ENCODE assay signal across 22 cellular contexts in the genomic region with DNA sequence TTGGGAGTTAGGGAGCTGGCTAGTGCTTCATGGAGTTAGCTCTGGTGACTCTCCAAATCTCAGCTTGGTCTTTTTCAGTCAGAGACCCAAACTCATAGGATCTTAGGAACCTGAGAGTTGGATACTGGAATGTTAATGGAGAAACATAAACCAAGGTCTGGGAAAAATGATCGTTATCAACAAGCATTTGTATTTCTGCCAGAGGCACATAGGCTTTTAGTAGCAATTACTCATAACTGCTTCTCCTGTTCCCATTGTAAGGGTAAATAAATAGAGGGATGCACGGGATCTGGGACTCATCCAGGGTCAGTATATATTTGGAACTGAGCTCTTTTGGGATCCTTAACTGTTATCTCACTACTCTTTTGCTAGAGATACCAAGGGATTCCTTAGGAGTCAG. TPM values are rescaled to one million over a fixed set of nuclear protein-coding genes. Genes with fewer than 3 reads are reported as not detected.
A peak's percentile ranks its signal among the peaks of the same experiment; 100 is the strongest.
DNase-seq lines count a peak whose midpoint lies in the region; ATAC-seq and TF ChIP-seq lines count a peak whose summit lies in the region.
"Had no signal": no experiment of that assay in that cellular context is flagged by ENCODE, and none has a peak within 500 bp of the region (broad histone marks: within the 10 kb centered on the region; RNA-seq: fewer than 3 reads in every experiment).

No MANE protein-coding gene starts in this region.

- H3K79me1 ChIP-seq in trophoblast cell (ENCODE audit: low read length) = peaks cover 13% of the 10 kb centered on the region

- H3K27ac ChIP-seq in breast epithelium = peak overlapping the region; percentile 41 to 63
- no peak overlapping the region for H3K27ac ChIP-seq in mammary epithelial cell (ENCODE audit: insufficient read depth, low read depth, low read length)
- H3K27ac ChIP-seq in MM.1S (ENCODE audit: low read length) = no peak overlapping the region
- H3K27ac ChIP-seq in trophoblast cell (ENCODE audit: low read depth, low read length) = peak overlapping the region; percentile 81
- H3K27ac ChIP-seq: 22Rv1, A549, GM23248 had no signal

- H3K36me3 ChIP-seq in breast epithelium = no peaks in the 10 kb centered on the region
- no peaks in the 10 kb centered on the region for H3K36me3 ChIP-seq in mammary epithelial cell (ENCODE audit: insufficient read depth, low read length)
- peaks cover 17% of the 10 kb centered on the region; the same call in 1 of the 2 replicates for H3K36me3 ChIP-seq in MM.1S (replicated peaks; ENCODE audit: insufficient read depth, low read length)
- H3K36me3 ChIP-seq in trophoblast cell (ENCODE audit: control insufficient read depth in 1 of 2, insufficient read depth in 2 of 2, low read length in 2 of 2) = peaks cover 0 to 4% of the 10 kb centered on the region in 2 experiments
- H3K36me3 ChIP-seq: HAP-1 had no signal

- H2AFZ ChIP-seq in mammary epithelial cell (ENCODE audit: low read depth, low read length) (no peak overlapping the region), MM.1S (ENCODE audit: low read length) (no peak overlapping the region), trophoblast cell (ENCODE audit: insufficient read depth, low read length, poor library complexity) (no peak overlapping the region)
- H2AFZ ChIP-seq: GM23248 had no signal

- no peak for TF ChIP-seq POLR2A in breast epithelium (IDR thresholded peaks at IDR 0.05)

- BruUV-seq in mammary epithelial cell (replicated peaks; lab: Mats Ljungman, UMichigan) = no TSS peak

- H3K4me3 ChIP-seq in breast epithelium (peak overlapping the region in 1 of 3 donors; percentile 15), mammary epithelial cell (replicated peaks in 1 of 3; ENCODE audit: insufficient read depth in 1 of 3, low read depth in 2 of 3, low read length in 3 of 3) (no peak overlapping the region), MM.1S (ENCODE audit: low read length) (no peak overlapping the region), trophoblast cell (ENCODE audit: low read depth, low read length) (no peak overlapping the region)
- H3K4me3 ChIP-seq: A549, GM12878, GM23248, HAP-1 had no signal

- H4K91ac ChIP-seq in trophoblast cell (ENCODE audit: low read depth, low read length) = peak overlapping the region; percentile 74

- no peak overlapping the region for H3K4me3 Mint-ChIP-seq in effector memory CD8-positive, alpha-beta T cell
- H3K4me3 Mint-ChIP-seq: CD14-positive monocyte; CD4-positive, alpha-beta memory T cell had no signal

- peaks cover 39 to 84% of the 10 kb centered on the region in 2 donors for H3K27me3 Mint-ChIP-seq in effector memory CD8-positive, alpha-beta T cell

- intact Hi-C loops in breast epithelium (cut with DNase I; ENCODE audit: low total_unique reads) = no loop called here
- intact Hi-C loops in mammary epithelial cell (cut with micrococcal nuclease) = no loop called here

- H2AK5ac ChIP-seq in trophoblast cell (ENCODE audit: low read length) = no peak overlapping the region

- no peak overlapping the region for H4K12ac ChIP-seq in trophoblast cell (ENCODE audit: low read depth, low read length)

- H3K14ac ChIP-seq in trophoblast cell (ENCODE audit: low read length) = peak overlapping the region; percentile 66

- no peaks in the 10 kb centered on the region for H3K36me3 Mint-ChIP-seq in effector memory CD8-positive, alpha-beta T cell (ENCODE audit: insufficient read depth)
- H3K36me3 Mint-ChIP-seq: CD4-positive, alpha-beta memory T cell had no signal

- H2BK5ac ChIP-seq in trophoblast cell (ENCODE audit: low read depth, low read length, poor library complexity) = peak overlapping the region; percentile 82

- H3K9me3 ChIP-seq in breast epithelium (no peaks in the 10 kb centered on the region), mammary epithelial cell (replicated peaks; ENCODE audit: insufficient read depth, low read length) (no peaks in the 10 kb centered on the region), MM.1S (replicated peaks; ENCODE audit: insufficient read depth, low read length) (no peaks in the 10 kb centered on the region), trophoblast cell (ENCODE audit: insufficient read depth, low read depth, low read length) (no peaks in the 10 kb centered on the region)
- H3K9me3 ChIP-seq: A549, HAP-1 had no signal

- in situ Hi-C loops in mammary epithelial cell (cut with MboI; ENCODE audit: low sequenced_read_pairs in 2 of 2) = no loop called here

- H4K20me1 ChIP-seq in mammary epithelial cell (ENCODE audit: insufficient read depth, low read length) (peaks cover 1% of the 10 kb centered on the region), MM.1S (ENCODE audit: insufficient read depth, low read length) (peaks cover 14% of the 10 kb centered on the region)

- no peak overlapping the region for H3K23ac ChIP-seq in trophoblast cell (ENCODE audit: low read length)

- no peak overlapping the region for H3K18ac ChIP-seq in trophoblast cell (ENCODE audit: low read length)

- H2BK12ac ChIP-seq in trophoblast cell (ENCODE audit: low read length) = peak overlapping the region; percentile 19

- H3F3A ChIP-seq in MM.1S (ENCODE audit: insufficient read depth, low read length) = peaks cover 17% of the 10 kb centered on the region

- H3K27ac Mint-ChIP-seq in effector memory CD8-positive, alpha-beta T cell = no peak overlapping the region
- H3K27ac Mint-ChIP-seq: CD14-positive monocyte; CD4-positive, alpha-beta memory T cell had no signal

- no peaks in the 10 kb centered on the region for H3K9me2 ChIP-seq in MM.1S (replicated peaks; ENCODE audit: insufficient read depth, low read length)

- no peaks in the 10 kb centered on the region for H3K4me1 Mint-ChIP-seq in effector memory CD8-positive, alpha-beta T cell (ENCODE audit: low read depth in 2 of 2)

- CTCF ChIA-PET in mammary epithelial cell (lab: Charles Lee; ENCODE audit: low non-redundant PET) = no interaction called here

- dilution Hi-C loops in mammary epithelial cell (cut with HindIII; ENCODE audit: low sequenced_read_pairs) = no loop called here

- peaks cover 0 to 4% of the 10 kb centered on the region in 2 donors for H3K9me3 Mint-ChIP-seq in effector memory CD8-positive, alpha-beta T cell

- ATAC-seq in effector memory CD8-positive, alpha-beta T cell (replicated peaks) = no peak
- ATAC-seq in HG02588 (IDR thresholded peaks at IDR 0.05; ENCODE audit: unreplicated experiment) (no peak), GM21447 (IDR thresholded peaks at IDR 0.05; ENCODE audit: unreplicated experiment) (no peak)
- ATAC-seq: A549, GM12878 had no signal

- DNase-seq in breast epithelium (ENCODE audit: low spot score in 2 of 2) (no peak), mammary epithelial cell (no peak), MM.1S (no peak), trophoblast cell (peak in 1 of 2 donors; percentile 49), NCI-H146 (lab: John Stamatoyannopoulos, UW) (no peak)
- no peak for DNase-seq in effector memory CD8-positive, alpha-beta T cell
- DNase-seq: AML-193; CD4-positive, alpha-beta memory T cell; DMS79 treated with DMSO at 0.1 percent for 48 hours; EL; GM23248; IMR-90 had no signal

- 52% methylated on average over 2 of the region's 2 CpGs for WGBS in mammary epithelial cell (ENCODE audit: low coverage, missing lambda C conversion rate)
- no CpG with 5 or more reads among the region's 2 CpGs for WGBS in trophoblast cell (ENCODE audit: extremely low coverage, insufficient coverage, insufficient read length)

- TF ChIP-seq CTCF in breast epithelium (IDR thresholded peaks at IDR 0.05) = no peak
- no peak for TF ChIP-seq CTCF in mammary epithelial cell (conservative IDR thresholded peaks at IDR 0.05 in 1 of 2, IDR thresholded peaks at IDR 0.05 in 1 of 2; ENCODE audit: extremely low read depth in 1 of 2, insufficient read depth in 1 of 2, low read depth in 1 of 2, low read length in 2 of 2)
- TF ChIP-seq CTCF in MM.1S (IDR thresholded peaks at IDR 0.05; ENCODE audit: low read length) = no peak

- no peak overlapping the region for H4K8ac ChIP-seq in trophoblast cell (ENCODE audit: low read depth, low read length)

- H3K4me1 ChIP-seq in breast epithelium (no peaks in the 10 kb centered on the region), mammary epithelial cell (ENCODE audit: insufficient read depth, low read length) (no peaks in the 10 kb centered on the region), MM.1S (ENCODE audit: low read length) (peaks cover 39% of the 10 kb centered on the region), trophoblast cell (ENCODE audit: control insufficient read depth in 1 of 2, insufficient read depth in 2 of 2, low read length in 2 of 2) (peaks cover 3 to 10% of the 10 kb centered on the region in 2 experiments)
- H3K4me1 ChIP-seq: A549, HAP-1 had no signal

- H3K4ac ChIP-seq in trophoblast cell (ENCODE audit: low read depth, low read length) = no peak overlapping the region

- peak overlapping the region; percentile 92 for H2BK120ac ChIP-seq in trophoblast cell (ENCODE audit: insufficient read depth, low read length, poor library complexity)

- H3K27me3 ChIP-seq in breast epithelium = peaks cover 0 to 11% of the 10 kb centered on the region in 2 donors
- peaks cover 25% of the 10 kb centered on the region for H3K27me3 ChIP-seq in mammary epithelial cell (ENCODE audit: insufficient read depth, low read length)
- H3K27me3 ChIP-seq in MM.1S (replicated peaks; ENCODE audit: insufficient read depth, low read length) = no peaks in the 10 kb centered on the region
- H3K27me3 ChIP-seq in trophoblast cell (ENCODE audit: insufficient read depth, low read length) = no peaks in the 10 kb centered on the region

- H3K4me2 ChIP-seq in mammary epithelial cell (ENCODE audit: insufficient read depth, low read depth, low read length) = no peak overlapping the region
- peak overlapping the region; percentile 68; the same call in 1 of the 2 replicates for H3K4me2 ChIP-seq in MM.1S (ENCODE audit: low read depth, low read length)
- peak overlapping the region; percentile 39 for H3K4me2 ChIP-seq in trophoblast cell (ENCODE audit: low read length)
- H3K4me2 ChIP-seq: A549 had no signal

- no peak overlapping the region for H3K9ac ChIP-seq in mammary epithelial cell (ENCODE audit: insufficient read depth, low read length)
- H3K9ac ChIP-seq in MM.1S (ENCODE audit: low read length) = no peak overlapping the region
- no peak overlapping the region for H3K9ac ChIP-seq in trophoblast cell (ENCODE audit: low read length)
- H3K9ac ChIP-seq: GM23248 had no signal

- H3K79me2 ChIP-seq in mammary epithelial cell (ENCODE audit: insufficient read depth, low read length) (no peaks in the 10 kb centered on the region), MM.1S (ENCODE audit: low read length) (peaks cover 96% of the 10 kb centered on the region), trophoblast cell (ENCODE audit: control insufficient read depth, insufficient read depth, low read length, poor library complexity) (peaks cover 2% of the 10 kb centered on the region)

RNA-seq across cellular contexts. Expression of a gene that starts 4.8 kb away (rescaled TPM):
- total RNA-seq in breast epithelium (10 to 100 TPM in 1 of 3 donors, 1 to 10 TPM in 1, not detected in 1; 8.2 to 19.5 TPM), mammary epithelial cell (under 1 TPM in 1 of 2 donors, not detected in 1; 0.17 TPM)
- polyA plus RNA-seq in mammary epithelial cell = 0.02 TPM
- polyA minus RNA-seq in mammary epithelial cell = not detected
- polyA plus RNA-seq in trophoblast cell (2013) = 6.8 and 7.0 TPM in 2 replicates
- total RNA-seq: CD4-positive, alpha-beta memory T cell; G401; GM12878; GM23248; H4; IMR-90 had no signal
- polyA plus RNA-seq: A549; BJ; CD14-positive monocyte; CD4-positive, alpha-beta memory T cell; GM23248; IMR-90 had no signal

Comparison
In these comparisons a context has a peak if more than half of its experiments do, and no peak if none do; other contexts are left out.
1. H3K27ac ChIP-seq: peak in breast epithelium (2 of 2) and trophoblast cell (single experiment); none in mammary epithelial cell (single experiment) and MM.1S (single experiment).